9 cellular contexts compared by ENCODE assay signal in the genomic region with DNA sequence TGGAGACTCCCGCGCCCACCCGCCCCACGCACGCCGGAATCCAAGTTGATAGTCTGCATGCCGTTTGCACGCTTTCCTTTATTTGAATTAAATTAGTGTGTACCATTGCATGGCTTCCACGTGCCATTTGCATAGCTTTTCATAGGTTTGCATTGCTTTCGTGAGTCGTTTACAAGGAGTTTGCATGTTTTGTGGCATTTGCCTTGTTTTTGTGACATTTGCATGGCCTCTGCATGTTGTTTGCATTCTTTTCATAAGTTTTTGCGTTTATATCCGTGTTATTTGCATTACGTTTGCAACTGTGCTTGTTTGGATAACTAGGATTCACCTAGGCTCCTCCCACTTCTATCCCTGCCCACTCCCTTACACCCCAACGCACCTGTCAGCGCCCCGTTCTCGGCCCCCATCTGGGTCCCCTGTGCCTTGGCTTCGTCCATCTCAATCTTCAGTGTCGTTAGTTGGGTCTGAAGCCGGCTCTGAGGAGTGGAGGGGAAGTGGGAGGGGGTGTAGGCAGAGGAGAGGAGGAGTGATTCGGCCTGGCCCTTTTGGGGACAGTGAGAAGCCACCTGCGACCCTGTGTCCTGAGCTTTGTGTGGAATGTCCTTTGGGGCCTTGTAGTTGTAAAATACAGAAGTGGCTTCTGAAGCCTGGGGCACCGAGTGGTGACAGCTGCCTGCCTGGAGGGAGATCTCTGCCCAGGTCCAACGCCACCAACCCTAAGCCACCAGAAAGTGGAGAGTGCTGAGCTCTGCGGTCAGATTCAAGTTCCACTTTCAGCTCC. TPM values are rescaled to one million over a fixed set of nuclear protein-coding genes. Genes with fewer than 3 reads are reported as not detected.
DNase-seq lines count a peak whose midpoint lies in the region; ATAC-seq and TF ChIP-seq lines count a peak whose summit lies in the region.
"Had no signal": no experiment of that assay in that cellular context is flagged by ENCODE, and none has a peak within 500 bp of the region (broad histone marks: within the 10 kb centered on the region; RNA-seq: fewer than 3 reads in every experiment).

No MANE protein-coding gene starts in this region.

- peak overlapping the region; percentile 70 for H3K4me3 Mint-ChIP-seq in T-helper 1 cell treated with Interleukin-12 subunit alpha and Interleukin-12 subunit beta and Interleukin-4 antibody, amounts not matched to agents 30 μg/mL and 1 μg/mL, for 36 hours
- H3K4me3 Mint-ChIP-seq in chondrocyte (ENCODE audit: unreplicated experiment) (peak overlapping the region; percentile 89), nephron (peak overlapping the region; percentile 69 to 83 (median 81))

- ATAC-seq in HG03045 (IDR thresholded peaks at IDR 0.05; ENCODE audit: unreplicated experiment), result no peak
- no peak for ATAC-seq in HG02763 (IDR thresholded peaks at IDR 0.05; ENCODE audit: unreplicated experiment)

- no peak for DNase-seq in T-helper 1 cell
- DNase-seq in NB4 (ENCODE audit: low read depth), result peak; percentile 80
- no peak for DNase-seq in chondrocyte (ENCODE audit: low spot score)
- no peak for DNase-seq in stimulated activated CD8-positive, alpha-beta memory T cell treated with anti-CD3 and anti-CD28 coated beads, Interleukin-4, amount 100 ng/mL, for 48 hours

- H3K27ac Mint-ChIP-seq in T-helper 1 cell treated with Interleukin-12 subunit alpha and Interleukin-12 subunit beta and Interleukin-4 antibody, amounts not matched to agents 30 μg/mL and 1 μg/mL, for 36 hours, result no peak overlapping the region
- no peak overlapping the region for H3K27ac Mint-ChIP-seq in chondrocyte (ENCODE audit: unreplicated experiment)
- H3K27ac Mint-ChIP-seq in nephron, result peak overlapping the region in 2 of 3 experiments; percentile 27 to 57

- peak overlapping the region; percentile 57 for H3K4me3 ChIP-seq in NB4 (ENCODE audit: low read depth, low read length)

- peaks cover 23% of the 10 kb centered on the region for H3K27me3 Mint-ChIP-seq in T-helper 1 cell treated with Interleukin-12 subunit alpha and Interleukin-12 subunit beta and Interleukin-4 antibody, amounts not matched to agents 30 μg/mL and 1 μg/mL, for 36 hours (ENCODE audit: low read depth)
- H3K27me3 Mint-ChIP-seq in chondrocyte (ENCODE audit: low read depth), result no peaks in the 10 kb centered on the region
- no peaks in the 10 kb centered on the region for H3K27me3 Mint-ChIP-seq in nephron (ENCODE audit: low read depth)

- no peak for TF ChIP-seq CTCF in NB4 (IDR thresholded peaks at IDR 0.05; ENCODE audit: low read depth, low read length)
- peak; percentile 43 for TF ChIP-seq CTCF in chondrocyte (IDR thresholded peaks at IDR 0.05)
- TF ChIP-seq CTCF in nephron (IDR thresholded peaks at IDR 0.05; ENCODE audit: unreplicated experiment in 3 of 3), result no peak

- H3K4me1 Mint-ChIP-seq in T-helper 1 cell treated with Interleukin-12 subunit alpha and Interleukin-12 subunit beta and Interleukin-4 antibody, amounts not matched to agents 30 μg/mL and 1 μg/mL, for 36 hours (ENCODE audit: low read depth), result peaks cover 15% of the 10 kb centered on the region
- H3K4me1 Mint-ChIP-seq in chondrocyte (ENCODE audit: low read depth) (peaks cover 10% of the 10 kb centered on the region), nephron (no peaks in the 10 kb centered on the region)

- H3K36me3 Mint-ChIP-seq in T-helper 1 cell treated with Interleukin-12 subunit alpha and Interleukin-12 subunit beta and Interleukin-4 antibody, amounts not matched to agents 30 μg/mL and 1 μg/mL, for 36 hours (ENCODE audit: low read depth), result peaks cover 3% of the 10 kb centered on the region
- H3K36me3 Mint-ChIP-seq in chondrocyte (ENCODE audit: low read depth), result no peaks in the 10 kb centered on the region
- H3K36me3 Mint-ChIP-seq in nephron (ENCODE audit: low read depth), result no peaks in the 10 kb centered on the region

- no peaks in the 10 kb centered on the region for H3K9me3 Mint-ChIP-seq in T-helper 1 cell treated with Interleukin-12 subunit alpha and Interleukin-12 subunit beta and Interleukin-4 antibody, amounts not matched to agents 30 μg/mL and 1 μg/mL, for 36 hours
- H3K9me3 Mint-ChIP-seq in chondrocyte (ENCODE audit: low read depth) (peaks cover 3% of the 10 kb centered on the region), nephron (peaks cover 6% of the 10 kb centered on the region)
- H3K9me3 Mint-ChIP-seq: activated naive CD4-positive, alpha-beta T cell treated with anti-CD3 and anti-CD28 coated beads, Interleukin-2, amount 50 U/mL, for 72 hours had no signal

- no peak for TF ChIP-seq POLR2A in NB4 (IDR thresholded peaks at IDR 0.05; ENCODE audit: extremely low read depth, insufficient read length)

RNA-seq across cellular contexts. Expression of a gene that starts 2.4 kb away (rescaled TPM):
- total RNA-seq in chondrocyte, result not detected in 3 replicates

RNA-seq across cellular contexts. Expression of a gene that starts 13.9 kb away (rescaled TPM):
- not detected in 3 replicates for total RNA-seq in chondrocyte

RNA-seq across cellular contexts. Expression of a gene that starts 14.4 kb away (rescaled TPM):
- 0.22 to 0.44 TPM in 2 of 3 replicates, not detected in the other for total RNA-seq in chondrocyte

RNA-seq across cellular contexts. Expression of a gene that starts 28.3 kb away (rescaled TPM):
- total RNA-seq in chondrocyte, result 36.3 to 46.7 TPM (median 39.4 TPM) in 3 replicates

RNA-seq across cellular contexts. Expression of a gene that starts 54.2 kb away (rescaled TPM):
- 16.7 to 20.9 TPM (median 20.6 TPM) in 3 replicates for total RNA-seq in chondrocyte

Comparison
In these comparisons a context has a peak if more than half of its experiments do, and no peak if none do; other contexts are left out.
1. H3K27ac Mint-ChIP-seq: peak in nephron (2 of 3); none in T-helper 1 cell treated with Interleukin-12 subunit alpha and Interleukin-12 subunit beta and Interleukin-4 antibody, amounts not matched to agents 30 μg/mL and 1 μg/mL, for 36 hours (single experiment) and chondrocyte (single experiment).
2. Peak in every context shown above with its lines, with median percentiles within 50 percentile points of each other: H3K4me3 Mint-ChIP-seq.